28 cellular contexts compared by ENCODE assay signal in the genomic region with DNA sequence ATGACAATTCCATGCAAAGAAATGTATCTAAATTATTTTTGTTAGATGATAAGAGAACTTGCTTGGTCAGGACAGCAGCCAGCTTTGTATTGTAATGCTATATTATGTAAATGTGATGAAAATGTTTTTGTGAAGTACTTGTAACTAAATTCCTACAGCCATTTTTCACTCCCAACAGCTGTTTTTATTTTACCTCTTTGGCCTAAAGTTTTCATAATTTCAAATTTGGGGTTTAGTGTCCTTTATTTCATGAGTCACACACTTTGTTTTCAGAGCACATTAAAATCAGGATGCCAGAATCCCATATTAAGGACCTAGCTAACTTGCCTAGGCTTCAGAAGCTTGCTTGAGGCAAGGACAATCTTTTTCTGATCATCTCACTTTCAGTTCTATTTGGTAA.
A peak's percentile ranks its signal among the peaks of the same experiment; 100 is the strongest.
DNase-seq lines count a peak whose midpoint lies in the region; ATAC-seq and TF ChIP-seq lines count a peak whose summit lies in the region.
"Had no signal": no experiment of that assay in that cellular context is flagged by ENCODE, and none has a peak within 500 bp of the region (broad histone marks: within the 10 kb centered on the region; RNA-seq: fewer than 3 reads in every experiment).

No MANE protein-coding gene starts in this region.

- H3K27me3 ChIP-seq in SK-N-SH (ENCODE audit: insufficient read depth) (no peaks in the 10 kb centered on the region), fibroblast of lung (ENCODE audit: control insufficient read depth, insufficient read depth, low read length) (no peaks in the 10 kb centered on the region), skeletal muscle satellite cell (ENCODE audit: control insufficient read depth, insufficient read depth, low read length) (no peaks in the 10 kb centered on the region)
- H3K27me3 ChIP-seq: BLaER1, gastroesophageal sphincter, SJCRH30, upper lobe of right lung had no signal

- H3K9ac ChIP-seq in SK-N-SH (no peak overlapping the region), fibroblast of lung (ENCODE audit: insufficient read depth, low read length) (no peak overlapping the region), skeletal muscle satellite cell (ENCODE audit: low read depth, low read length) (peak overlapping the region; percentile 33)
- H3K9ac ChIP-seq: BLaER1 had no signal

- H3K4me3 ChIP-seq in SK-N-SH (ENCODE audit: low read depth in 2 of 2, low read length in 1 of 2) (no peak overlapping the region), fibroblast of lung (replicated peaks in 1 of 4; ENCODE audit: control extremely low read depth in 1 of 4, insufficient read depth in 1 of 4, low read depth in 3 of 4, low read length in 4 of 4) (no peak overlapping the region), skeletal muscle satellite cell (ENCODE audit: low read length) (no peak overlapping the region)
- H3K4me3 ChIP-seq: BLaER1, gastroesophageal sphincter, psoas muscle, SJCRH30, skin epidermis, upper lobe of right lung had no signal

- no peaks in the 10 kb centered on the region for H3K9me3 ChIP-seq in SK-N-SH
- H3K9me3 ChIP-seq in fibroblast of lung (ENCODE audit: control insufficient read depth, insufficient read depth, low read depth, low read length): no peaks in the 10 kb centered on the region
- no peaks in the 10 kb centered on the region for H3K9me3 ChIP-seq in skeletal muscle satellite cell (replicated peaks; ENCODE audit: low read length)
- H3K9me3 ChIP-seq: gastroesophageal sphincter, psoas muscle, upper lobe of right lung had no signal

- peaks cover 0 to 14% of the 10 kb centered on the region in 2 experiments; a peak in 1 of 4 replicates for H3K4me1 ChIP-seq in SK-N-SH (ENCODE audit: control insufficient read depth in 1 of 2, insufficient read depth in 2 of 2, low read depth in 1 of 2, low read length in 1 of 2)
- peaks cover 19% of the 10 kb centered on the region for H3K4me1 ChIP-seq in fibroblast of lung (ENCODE audit: control insufficient read depth, extremely low read depth, insufficient read depth, low read length)
- peaks cover 77% of the 10 kb centered on the region for H3K4me1 ChIP-seq in skeletal muscle satellite cell (ENCODE audit: control insufficient read depth, insufficient read depth, low read length)
- H3K4me1 ChIP-seq: BLaER1, psoas muscle, upper lobe of right lung had no signal

- TF ChIP-seq CTCF in SK-N-SH (IDR thresholded peaks at IDR 0.05): no peak
- TF ChIP-seq CTCF in fibroblast of lung (conservative IDR thresholded peaks at IDR 0.05 in 1 of 2, IDR thresholded peaks at IDR 0.05 in 1 of 2; ENCODE audit: low read depth in 1 of 2, low read length in 2 of 2): no peak

- no peak overlapping the region; the same call in 1 of the 2 replicates for H3K4me2 ChIP-seq in SK-N-SH
- peak overlapping the region; percentile 55 for H3K4me2 ChIP-seq in fibroblast of lung (ENCODE audit: extremely low read depth, insufficient read depth, low read length)
- peak overlapping the region; percentile 39 for H3K4me2 ChIP-seq in skeletal muscle satellite cell (ENCODE audit: low read length)
- H3K4me2 ChIP-seq: BLaER1 had no signal

- no peak for TF ChIP-seq EP300 in SK-N-SH (IDR thresholded peaks at IDR 0.05; ENCODE audit: borderline replicate concordance in 1 of 2, low read depth in 1 of 2, low read length in 1 of 2)

- no peaks in the 10 kb centered on the region for H4K20me1 ChIP-seq in SK-N-SH (ENCODE audit: insufficient read depth)
- H4K20me1 ChIP-seq in fibroblast of lung (ENCODE audit: control insufficient read depth, extremely low read depth, insufficient read depth, low read length): no peaks in the 10 kb centered on the region
- H4K20me1 ChIP-seq: BLaER1 had no signal

- ATAC-seq in SK-N-SH treated with all-trans-retinoic acid at 6 μM for 48 hours: no peak
- no peak for ATAC-seq in HG03108 (IDR thresholded peaks at IDR 0.05; ENCODE audit: unreplicated experiment)
- ATAC-seq: activated CD4-positive, CD25-positive, alpha-beta regulatory T cell treated with anti-CD3 and anti-CD28 coated beads, Interleukin-2, amount 50 U/mL, for 24 hours; activated CD8-positive, alpha-beta T cell treated with anti-CD3 and anti-CD28 coated beads, Interleukin-2, amount 10 ng/mL, durations not matched to agents 7 days and 5 days; effector memory CD8-positive, alpha-beta T cell; gastroesophageal sphincter; naive thymus-derived CD4-positive, alpha-beta T cell; psoas muscle; upper lobe of right lung had no signal

- POLR2A ChIA-PET in SK-N-SH (lab: Yijun Ruan, JAX): no interaction called here

- H2AFZ ChIP-seq in SK-N-SH (ENCODE audit: low read depth) (no peak overlapping the region), fibroblast of lung (ENCODE audit: low read length) (no peak overlapping the region)

- H3K79me2 ChIP-seq in SK-N-SH (ENCODE audit: insufficient read depth): no peaks in the 10 kb centered on the region
- no peaks in the 10 kb centered on the region for H3K79me2 ChIP-seq in fibroblast of lung (ENCODE audit: control insufficient read depth, insufficient read depth, low read length)

- H3K27ac ChIP-seq in SK-N-SH (ENCODE audit: low read depth in 2 of 2, low read length in 1 of 2): peak overlapping the region in 1 of 2 experiments; percentile 32; a peak in 1 of 4 replicates
- H3K27ac ChIP-seq in fibroblast of lung (ENCODE audit: insufficient read depth, low read length): peak overlapping the region; percentile 3
- H3K27ac ChIP-seq: 22Rv1, BLaER1, psoas muscle, SJCRH30, upper lobe of right lung had no signal

- H3K36me3 ChIP-seq in SK-N-SH (replicated peaks in 1 of 2; ENCODE audit: control insufficient read depth in 1 of 2, insufficient read depth in 2 of 2, low read length in 1 of 2) (peaks cover 16 to 42% of the 10 kb centered on the region in 2 experiments), fibroblast of lung (ENCODE audit: control insufficient read depth, insufficient read depth, low read length) (no peaks in the 10 kb centered on the region), skeletal muscle satellite cell (ENCODE audit: insufficient read depth, low read length) (peaks cover 36% of the 10 kb centered on the region)

- CTCF ChIA-PET in SK-N-SH (lab: Yijun Ruan, JAX): interaction anchor here (0.6 to 3.6 kb wide), 7 partner anchors 9 to 283 kb away, joined by 3 to 17 read pairs (median 4); no protein-coding TSS in a partner anchor

- peaks cover 29% of the 10 kb centered on the region for H3F3A ChIP-seq in SK-N-SH (replicated peaks; ENCODE audit: insufficient read depth)

- no peak for DNase-seq in SK-N-SH
- DNase-seq in fibroblast of lung (ENCODE audit: low read depth in 2 of 2): no peak
- no peak for DNase-seq in globus pallidus (ENCODE audit: low spot score)
- no peak for DNase-seq in ecto neural progenitor cell (ENCODE audit: low spot score)
- no peak for DNase-seq in mucosa of gallbladder (ENCODE audit: low spot score)
- DNase-seq: activated CD8-positive, alpha-beta T cell treated with anti-CD3 and anti-CD28 coated beads, Interleukin-2, amount 10 ng/mL, durations not matched to agents 7 days and 5 days; effector memory CD8-positive, alpha-beta T cell; hypothalamus; immature natural killer cell; KBM-7; mesendoderm; naive thymus-derived CD4-positive, alpha-beta T cell; NCI-H1417; NCI-H2081; NCI-H226; nucleus accumbens; psoas muscle; SJCRH30; T-helper 1 cell; upper lobe of right lung had no signal

- TF ChIP-seq RAD21 in SK-N-SH (IDR thresholded peaks at IDR 0.05; ENCODE audit: low read length): no peak

- H3K9me2 ChIP-seq in SK-N-SH: no peaks in the 10 kb centered on the region

TF ChIP-seq in SK-N-SH, 30 proteins besides CTCF, POLR2A, EP300 and RAD21:
- no peak for TF ChIP-seq RXRA (IDR thresholded peaks at IDR 0.05; ENCODE audit: borderline replicate concordance, low read depth)
- TF ChIP-seq TCF12 (IDR thresholded peaks at IDR 0.05): peak; percentile 7; the same call in 1 of the 2 replicates
- no peak for TF ChIP-seq FOXM1 (IDR thresholded peaks at IDR 0.05; ENCODE audit: low read depth)
- no peak for TF ChIP-seq JUND (IDR thresholded peaks at IDR 0.05)

TF ChIP-seq in SK-N-SH treated with all-trans-retinoic acid at 6 μM for 48 hours, 23 proteins besides CTCF, POLR2A, EP300 and RAD21:
- no peak for TF ChIP-seq ZC3H10 (CRISPR knock-in tag; IDR thresholded peaks at IDR 0.05)
- no peak for TF ChIP-seq GLIS3 (CRISPR knock-in tag; IDR thresholded peaks at IDR 0.05)
